ENCODE assay signal across 9 cellular contexts in genomic region chr18:48137354-48138208, GRCh38.
DNase-seq lines count a peak whose midpoint lies in the region; ATAC-seq and TF ChIP-seq lines count a peak whose summit lies in the region.
"Had no signal": no experiment of that assay in that cellular context is flagged by ENCODE, and none has a peak within 500 bp of the region (broad histone marks: within the 10 kb centered on the region; RNA-seq: fewer than 3 reads in every experiment).

No MANE protein-coding gene starts in this region.

- DNase-seq in activated naive CD4-positive, alpha-beta T cell treated with anti-CD3 and anti-CD28 coated beads, Interleukin-2, amount 10 ng/mL, durations not matched to agents 7 days and 5 days: no peak
- peak; percentile 64 for DNase-seq in mesenteric fat pad (ENCODE audit: low spot score)
- peak; percentile 66 for DNase-seq in transverse colon
- DNase-seq in NCI-H1092 treated with DMSO at 0.1 percent for 48 hours (lab: John Stamatoyannopoulos, UW): no peak
- DNase-seq in caudate nucleus (lab: John Stamatoyannopoulos, UW): no peak

- peaks cover 31% of the 10 kb centered on the region for H3K27me3 Mint-ChIP-seq in activated naive CD4-positive, alpha-beta T cell treated with anti-CD3 and anti-CD28 coated beads, Interleukin-2, amount 50 U/mL, for 24 hours
- H3K27me3 Mint-ChIP-seq in activated naive CD4-positive, alpha-beta T cell treated with anti-CD3 and anti-CD28 coated beads, Interleukin-2, amount 10 ng/mL, durations not matched to agents 7 days and 5 days: peaks cover 89% of the 10 kb centered on the region
- H3K27me3 Mint-ChIP-seq in brain: peaks cover 85% of the 10 kb centered on the region

- H3K27ac ChIP-seq in transverse colon: peak overlapping the region; percentile 88 to 93 (median 90)
- H3K27ac ChIP-seq in caudate nucleus (ENCODE audit: low read depth, low read length): no peak overlapping the region
- H3K27ac ChIP-seq: C4-2B had no signal

- TF ChIP-seq POLR2A in transverse colon (IDR thresholded peaks at IDR 0.05): no peak
- TF ChIP-seq POLR2A in GM18505 (IDR thresholded peaks at IDR 0.05; ENCODE audit: borderline replicate concordance, extremely low read depth, insufficient read depth, insufficient read length): no peak

- ATAC-seq in GM18505 (IDR thresholded peaks at IDR 0.05; ENCODE audit: unreplicated experiment): no peak

- intact Hi-C loops in transverse colon (cut with DNase I; ENCODE audit: low total_unique reads): no loop called here

- peaks cover 6% of the 10 kb centered on the region for H3K4me1 Mint-ChIP-seq in activated naive CD4-positive, alpha-beta T cell treated with anti-CD3 and anti-CD28 coated beads, Interleukin-2, amount 50 U/mL, for 24 hours
- H3K4me1 Mint-ChIP-seq in activated naive CD4-positive, alpha-beta T cell treated with anti-CD3 and anti-CD28 coated beads, Interleukin-2, amount 10 ng/mL, durations not matched to agents 7 days and 5 days: peaks cover 11% of the 10 kb centered on the region
- peaks cover 73% of the 10 kb centered on the region for H3K4me1 Mint-ChIP-seq in brain

- H3K27me3 ChIP-seq in transverse colon: peaks cover 19% of the 10 kb centered on the region

- H3K36me3 Mint-ChIP-seq in activated naive CD4-positive, alpha-beta T cell treated with anti-CD3 and anti-CD28 coated beads, Interleukin-2, amount 50 U/mL, for 24 hours: no peaks in the 10 kb centered on the region
- no peaks in the 10 kb centered on the region for H3K36me3 Mint-ChIP-seq in activated naive CD4-positive, alpha-beta T cell treated with anti-CD3 and anti-CD28 coated beads, Interleukin-2, amount 10 ng/mL, durations not matched to agents 7 days and 5 days
- H3K36me3 Mint-ChIP-seq in brain: no peaks in the 10 kb centered on the region

- in situ Hi-C loops in transverse colon (cut with MboI; ENCODE audit: low pct_ligation_motif_present in 1 of 4, low pct_unique_long_range_greater_than_20kb in 1 of 4, low sequenced_read_pairs in 3 of 4): no loop called here

- TF ChIP-seq EP300 in transverse colon (IDR thresholded peaks at IDR 0.05; ENCODE audit: low read depth): no peak

- H3K9me3 Mint-ChIP-seq in activated naive CD4-positive, alpha-beta T cell treated with anti-CD3 and anti-CD28 coated beads, Interleukin-2, amount 50 U/mL, for 24 hours: no peaks in the 10 kb centered on the region
- H3K9me3 Mint-ChIP-seq in activated naive CD4-positive, alpha-beta T cell treated with anti-CD3 and anti-CD28 coated beads, Interleukin-2, amount 10 ng/mL, durations not matched to agents 7 days and 5 days: no peaks in the 10 kb centered on the region
- no peaks in the 10 kb centered on the region for H3K9me3 Mint-ChIP-seq in brain

- peak overlapping the region in 3 of 4 donors; percentile 53 to 79 (median 76) for H3K4me3 ChIP-seq in transverse colon

- TF ChIP-seq CTCF in brain (conservative IDR thresholded peaks at IDR 0.05) (no peak), transverse colon (IDR thresholded peaks at IDR 0.05) (no peak)

- H3K27ac Mint-ChIP-seq in activated naive CD4-positive, alpha-beta T cell treated with anti-CD3 and anti-CD28 coated beads, Interleukin-2, amount 50 U/mL, for 24 hours: no peak overlapping the region
- H3K27ac Mint-ChIP-seq in activated naive CD4-positive, alpha-beta T cell treated with anti-CD3 and anti-CD28 coated beads, Interleukin-2, amount 10 ng/mL, durations not matched to agents 7 days and 5 days: no peak overlapping the region
- peak overlapping the region in 1 of 5 experiments; percentile 90 for H3K27ac Mint-ChIP-seq in brain

- H3K4me3 Mint-ChIP-seq in activated naive CD4-positive, alpha-beta T cell treated with anti-CD3 and anti-CD28 coated beads, Interleukin-2, amount 50 U/mL, for 24 hours: peak overlapping the region; percentile 51
- H3K4me3 Mint-ChIP-seq in activated naive CD4-positive, alpha-beta T cell treated with anti-CD3 and anti-CD28 coated beads, Interleukin-2, amount 10 ng/mL, durations not matched to agents 7 days and 5 days: no peak overlapping the region
- H3K4me3 Mint-ChIP-seq in brain: peak overlapping the region; percentile 75 to 89 (median 77)

- H3K36me3 ChIP-seq in transverse colon: no peaks in the 10 kb centered on the region

- CTCF ChIA-PET in activated naive CD4-positive, alpha-beta T cell treated with anti-CD3 and anti-CD28 coated beads, Interleukin-2, amount 10 ng/mL, durations not matched to agents 7 days and 5 days (lab: Charles Lee): no interaction called here

- H3K9me3 ChIP-seq in transverse colon: no peaks in the 10 kb centered on the region

- 24 to 44% methylated on average over 2 to 13 of the region's 13 CpGs for WGBS in transverse colon (ENCODE audit: low coverage in 1 of 2), 2 donors

- H3K4me1 ChIP-seq in transverse colon: peaks cover 15 to 83% (median 45%) of the 10 kb centered on the region in 4 donors

Comparison
In these comparisons a context has a peak if more than half of its experiments do, and no peak if none do; other contexts are left out.
1. DNase-seq: peak in mesenteric fat pad (single experiment) and transverse colon (single experiment); none in activated naive CD4-positive, alpha-beta T cell treated with anti-CD3 and anti-CD28 coated beads, Interleukin-2, amount 10 ng/mL, durations not matched to agents 7 days and 5 days (single experiment), NCI-H1092 treated with DMSO at 0.1 percent for 48 hours (single experiment) and caudate nucleus (0 of 61).